In the genomic region with DNA sequence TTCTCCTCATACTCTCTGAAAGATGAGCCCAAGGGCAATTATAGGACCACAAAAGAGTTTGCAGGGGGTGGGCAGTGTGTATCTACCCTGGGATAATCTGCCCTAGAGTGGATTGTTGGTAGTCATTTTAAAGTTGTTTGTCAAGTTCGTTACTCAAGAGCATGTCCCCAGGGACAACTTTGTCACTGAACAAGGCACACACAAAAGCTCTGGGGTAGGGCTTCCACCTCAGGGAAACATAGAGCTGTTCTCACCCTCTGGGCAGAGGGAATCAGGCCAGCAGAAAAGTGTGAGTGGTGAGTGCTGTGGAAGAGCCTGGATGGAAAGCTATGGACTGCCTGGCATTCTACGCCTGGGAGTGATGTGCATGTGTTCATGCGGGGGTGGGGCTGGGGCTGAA, we compare ENCODE assay signal across 30 cellular contexts. TPM values are rescaled to one million over a fixed set of nuclear protein-coding genes. Genes with fewer than 3 reads are reported as not detected.
DNase-seq lines count a peak whose midpoint lies in the region; ATAC-seq and TF ChIP-seq lines count a peak whose summit lies in the region.
"Had no signal": no experiment of that assay in that cellular context is flagged by ENCODE, and none has a peak within 500 bp of the region (broad histone marks: within the 10 kb centered on the region; RNA-seq: fewer than 3 reads in every experiment).

No MANE protein-coding gene starts in this region.

- no peaks in the 10 kb centered on the region for H3K79me2 ChIP-seq in MM.1S (ENCODE audit: low read length)
- no peaks in the 10 kb centered on the region for H3K79me2 ChIP-seq in neural progenitor cell (ENCODE audit: low read depth)

- H3K36me3 ChIP-seq in MM.1S (replicated peaks; ENCODE audit: insufficient read depth, low read length) (no peaks in the 10 kb centered on the region), neural progenitor cell (no peaks in the 10 kb centered on the region)
- H3K36me3 ChIP-seq: adrenal gland, thoracic aorta, uterus had no signal

- H3K4me1 Mint-ChIP-seq in neural progenitor cell, result peaks cover 46% of the 10 kb centered on the region
- H3K4me1 Mint-ChIP-seq in activated T-helper 1 cell treated with anti-CD3 and anti-CD28 coated beads, Interleukin-12 subunit alpha, Interleukin-12 subunit beta, Interleukin-2, Interleukin-4 antibody, amounts not matched to agents 30 ng/mL and 10 ng/mL and 1 ng/mL, durations not matched to agents 14 hours and 24 hours and 36 hours (ENCODE audit: low read depth), result peaks cover 19% of the 10 kb centered on the region
- H3K4me1 Mint-ChIP-seq in activated naive CD8-positive, alpha-beta T cell treated with anti-CD3 and anti-CD28 coated beads, Interleukin-2, amount 50 U/mL, for 24 hours, result peaks cover 16% of the 10 kb centered on the region

- DNase-seq in NCI-H1436 (lab: John Stamatoyannopoulos, UW) (peak; percentile 53), NCI-H1436 treated with DMSO at 0.1 percent for 48 hours (lab: John Stamatoyannopoulos, UW) (no peak), MM.1S (no peak), NCI-H748 (lab: John Stamatoyannopoulos, UW; ENCODE audit: unreplicated experiment) (peak; percentile 93), neural progenitor cell (ENCODE audit: low spot score) (no peak)
- DNase-seq in activated T-helper 1 cell treated with anti-CD3 and anti-CD28 coated beads, Interleukin-12 subunit alpha, Interleukin-12 subunit beta, Interleukin-2, Interleukin-4 antibody, amounts not matched to agents 30 ng/mL and 10 ng/mL and 1 ng/mL, durations not matched to agents 14 hours and 24 hours and 36 hours (ENCODE audit: low spot score), result no peak
- no peak for DNase-seq in stimulated activated naive CD4-positive, alpha-beta T cell treated with Interleukin-2 at 50 U/mL for 16 hours (lab: John Stamatoyannopoulos, UW)
- DNase-seq in activated naive CD8-positive, alpha-beta T cell treated with anti-CD3 and anti-CD28 coated beads, Interleukin-2, amount 50 U/mL, for 24 hours, result no peak
- DNase-seq: 8988T; activated CD4-positive, alpha-beta T cell treated with anti-CD3 and anti-CD28 coated beads, Interleukin-2, amount 10 ng/mL, durations not matched to agents 7 days and 5 days; activated naive CD4-positive, alpha-beta T cell; activated T-cell treated with anti-CD3 and anti-CD28 coated beads, Interleukin-2, amount 50 U/mL, for 24 hours; adrenal gland; body of pancreas; CD8-positive, alpha-beta T cell; cerebellar nuclear complex; dorsolateral prefrontal cortex; GF-D8; H7; left ventricle myocardium superior; midbrain; naive thymus-derived CD8-positive, alpha-beta T cell; NCI-H1105 treated with DMSO at 0.1 percent for 48 hours; NCI-H446; NK-92 treated with Interleukin-12 subunit alpha and Interleukin-12 subunit beta, amount 100 ng/mL, for 24 hours; SHP77 treated with DMSO at 0.1 percent for 48 hours; T-helper 9 cell; uterus had no signal

- intact Hi-C loops in activated T-helper 1 cell treated with anti-CD3 and anti-CD28 coated beads, Interleukin-12 subunit alpha, Interleukin-12 subunit beta, Interleukin-2, Interleukin-4 antibody, amounts not matched to agents 30 ng/mL and 10 ng/mL and 1 ng/mL, durations not matched to agents 14 hours and 24 hours and 36 hours (cut with micrococcal nuclease), result no loop called here

- no peaks in the 10 kb centered on the region for H3K9me3 ChIP-seq in MM.1S (replicated peaks; ENCODE audit: insufficient read depth, low read length)
- H3K9me3 ChIP-seq in neural progenitor cell (ENCODE audit: low read depth), result no peaks in the 10 kb centered on the region
- H3K9me3 ChIP-seq: adrenal gland, body of pancreas, thoracic aorta, uterus had no signal

- peak overlapping the region; percentile 32 for H3K27ac Mint-ChIP-seq in neural progenitor cell
- no peak overlapping the region for H3K27ac Mint-ChIP-seq in activated T-helper 1 cell treated with anti-CD3 and anti-CD28 coated beads, Interleukin-12 subunit alpha, Interleukin-12 subunit beta, Interleukin-2, Interleukin-4 antibody, amounts not matched to agents 30 ng/mL and 10 ng/mL and 1 ng/mL, durations not matched to agents 14 hours and 24 hours and 36 hours
- H3K27ac Mint-ChIP-seq in activated naive CD8-positive, alpha-beta T cell treated with anti-CD3 and anti-CD28 coated beads, Interleukin-2, amount 50 U/mL, for 24 hours, result no peak overlapping the region
- H3K27ac Mint-ChIP-seq: activated CD4-positive, alpha-beta T cell treated with anti-CD3 and anti-CD28 coated beads, Interleukin-2, amount 10 ng/mL, durations not matched to agents 7 days and 5 days; activated T-cell treated with anti-CD3 and anti-CD28 coated beads, Interleukin-2, amount 50 U/mL, for 24 hours; CD8-positive, alpha-beta T cell; stimulated activated naive CD8-positive, alpha-beta T cell treated with anti-CD3 and anti-CD28 coated beads, Interleukin-15, Interleukin-2, amounts not matched to agents 100 ng/mL and 50 ng/mL, for 24 hours had no signal

- no peaks in the 10 kb centered on the region for H3K27me3 ChIP-seq in MM.1S (replicated peaks; ENCODE audit: insufficient read depth, low read length)
- H3K27me3 ChIP-seq in neural progenitor cell, result peaks cover 13% of the 10 kb centered on the region
- H3K27me3 ChIP-seq: adrenal gland, body of pancreas, uterus had no signal

- TF ChIP-seq CTCF in MM.1S (IDR thresholded peaks at IDR 0.05; ENCODE audit: low read length) (no peak), neural progenitor cell (IDR thresholded peaks at IDR 0.05) (no peak)

- no peak for ATAC-seq in activated naive CD8-positive, alpha-beta T cell treated with anti-CD3 and anti-CD28 coated beads, Interleukin-2, amount 50 U/mL, for 24 hours
- ATAC-seq: body of pancreas; CD8-positive, alpha-beta T cell; left ventricle myocardium superior had no signal

- H3K9ac ChIP-seq in MM.1S (ENCODE audit: low read length), result no peak overlapping the region
- no peak overlapping the region for H3K9ac ChIP-seq in neural progenitor cell

- no peaks in the 10 kb centered on the region for H3K36me3 Mint-ChIP-seq in neural progenitor cell
- H3K36me3 Mint-ChIP-seq in activated T-helper 1 cell treated with anti-CD3 and anti-CD28 coated beads, Interleukin-12 subunit alpha, Interleukin-12 subunit beta, Interleukin-2, Interleukin-4 antibody, amounts not matched to agents 30 ng/mL and 10 ng/mL and 1 ng/mL, durations not matched to agents 14 hours and 24 hours and 36 hours (ENCODE audit: low read depth), result peaks cover 2% of the 10 kb centered on the region
- no peaks in the 10 kb centered on the region for H3K36me3 Mint-ChIP-seq in activated naive CD8-positive, alpha-beta T cell treated with anti-CD3 and anti-CD28 coated beads, Interleukin-2, amount 50 U/mL, for 24 hours (ENCODE audit: low read depth)

- H3K27me3 Mint-ChIP-seq in neural progenitor cell (ENCODE audit: insufficient read depth, low read depth), result peaks cover 4% of the 10 kb centered on the region
- H3K27me3 Mint-ChIP-seq in activated T-helper 1 cell treated with anti-CD3 and anti-CD28 coated beads, Interleukin-12 subunit alpha, Interleukin-12 subunit beta, Interleukin-2, Interleukin-4 antibody, amounts not matched to agents 30 ng/mL and 10 ng/mL and 1 ng/mL, durations not matched to agents 14 hours and 24 hours and 36 hours (ENCODE audit: insufficient read depth), result no peaks in the 10 kb centered on the region
- H3K27me3 Mint-ChIP-seq in activated naive CD8-positive, alpha-beta T cell treated with anti-CD3 and anti-CD28 coated beads, Interleukin-2, amount 50 U/mL, for 24 hours, result no peaks in the 10 kb centered on the region
- H3K27me3 Mint-ChIP-seq: activated CD4-positive, alpha-beta T cell treated with anti-CD3 and anti-CD28 coated beads, Interleukin-2, amount 10 ng/mL, durations not matched to agents 7 days and 5 days; activated T-cell treated with anti-CD3 and anti-CD28 coated beads, Interleukin-2, amount 50 U/mL, for 24 hours; naive thymus-derived CD8-positive, alpha-beta T cell; stimulated activated naive CD8-positive, alpha-beta T cell treated with anti-CD3 and anti-CD28 coated beads, Interleukin-15, Interleukin-2, amounts not matched to agents 100 ng/mL and 50 ng/mL, for 24 hours had no signal

- H3K27ac ChIP-seq in MM.1S (ENCODE audit: low read length) (peak overlapping the region; percentile 83; the same call in 1 of the 2 replicates), neural progenitor cell (no peak overlapping the region)
- H3K27ac ChIP-seq: adrenal gland, body of pancreas, dorsolateral prefrontal cortex, thoracic aorta, uterus had no signal

- H2AFZ ChIP-seq in MM.1S (ENCODE audit: low read length) (0 out of 2 replicates have a peak overlapping the region, but pooled peaks have one; percentile 79), neural progenitor cell (replicated peaks) (no peak overlapping the region)

- H3F3A ChIP-seq in MM.1S (ENCODE audit: insufficient read depth, low read length), result peaks cover 12% of the 10 kb centered on the region
- H3F3A ChIP-seq in neural progenitor cell (ENCODE audit: low read depth), result no peaks in the 10 kb centered on the region

- H3K4me3 ChIP-seq in MM.1S (ENCODE audit: low read length), result no peak overlapping the region
- H3K4me3 ChIP-seq in neural progenitor cell, result no peak overlapping the region
- H3K4me3 ChIP-seq: adrenal gland, body of pancreas, dorsolateral prefrontal cortex, thoracic aorta, uterus had no signal

- peaks cover 2% of the 10 kb centered on the region for H3K9me3 Mint-ChIP-seq in neural progenitor cell
- no peaks in the 10 kb centered on the region for H3K9me3 Mint-ChIP-seq in activated T-helper 1 cell treated with anti-CD3 and anti-CD28 coated beads, Interleukin-12 subunit alpha, Interleukin-12 subunit beta, Interleukin-2, Interleukin-4 antibody, amounts not matched to agents 30 ng/mL and 10 ng/mL and 1 ng/mL, durations not matched to agents 14 hours and 24 hours and 36 hours
- H3K9me3 Mint-ChIP-seq in activated naive CD8-positive, alpha-beta T cell treated with anti-CD3 and anti-CD28 coated beads, Interleukin-2, amount 50 U/mL, for 24 hours, result no peaks in the 10 kb centered on the region
- H3K9me3 Mint-ChIP-seq: activated CD4-positive, alpha-beta T cell treated with anti-CD3 and anti-CD28 coated beads, Interleukin-2, amount 10 ng/mL, durations not matched to agents 7 days and 5 days; activated T-cell treated with anti-CD3 and anti-CD28 coated beads, Interleukin-2, amount 50 U/mL, for 24 hours; CD8-positive, alpha-beta T cell; naive thymus-derived CD8-positive, alpha-beta T cell; stimulated activated naive CD8-positive, alpha-beta T cell treated with anti-CD3 and anti-CD28 coated beads, Interleukin-15, Interleukin-2, amounts not matched to agents 100 ng/mL and 50 ng/mL, for 24 hours had no signal

- no peak overlapping the region for H3K4me3 Mint-ChIP-seq in neural progenitor cell
- H3K4me3 Mint-ChIP-seq in activated T-helper 1 cell treated with anti-CD3 and anti-CD28 coated beads, Interleukin-12 subunit alpha, Interleukin-12 subunit beta, Interleukin-2, Interleukin-4 antibody, amounts not matched to agents 30 ng/mL and 10 ng/mL and 1 ng/mL, durations not matched to agents 14 hours and 24 hours and 36 hours, result no peak overlapping the region
- H3K4me3 Mint-ChIP-seq in activated naive CD8-positive, alpha-beta T cell treated with anti-CD3 and anti-CD28 coated beads, Interleukin-2, amount 50 U/mL, for 24 hours, result no peak overlapping the region
- H3K4me3 Mint-ChIP-seq: activated CD4-positive, alpha-beta T cell treated with anti-CD3 and anti-CD28 coated beads, Interleukin-2, amount 10 ng/mL, durations not matched to agents 7 days and 5 days; activated T-cell treated with anti-CD3 and anti-CD28 coated beads, Interleukin-2, amount 50 U/mL, for 24 hours; CD8-positive, alpha-beta T cell; naive thymus-derived CD8-positive, alpha-beta T cell; stimulated activated naive CD8-positive, alpha-beta T cell treated with anti-CD3 and anti-CD28 coated beads, Interleukin-15, Interleukin-2, amounts not matched to agents 100 ng/mL and 50 ng/mL, for 24 hours had no signal

- H3K4me2 ChIP-seq in MM.1S (ENCODE audit: low read depth, low read length), result no peak overlapping the region
- H3K4me2 ChIP-seq in neural progenitor cell, result no peak overlapping the region

- H3K4me1 ChIP-seq in MM.1S (ENCODE audit: low read length) (peaks cover 31% of the 10 kb centered on the region), neural progenitor cell (peaks cover 29% of the 10 kb centered on the region)
- H3K4me1 ChIP-seq: adrenal gland, body of pancreas had no signal

- H4K20me1 ChIP-seq in MM.1S (ENCODE audit: insufficient read depth, low read length) (no peaks in the 10 kb centered on the region), neural progenitor cell (ENCODE audit: low read depth) (no peaks in the 10 kb centered on the region)

- no peaks in the 10 kb centered on the region for H3K9me2 ChIP-seq in MM.1S (replicated peaks; ENCODE audit: insufficient read depth, low read length)

RNA-seq across cellular contexts. Expression of gene LEF1, which starts 23.3 kb away (rescaled TPM):
- 15.0 and 19.4 TPM in 2 replicates for total RNA-seq in neural progenitor cell (ENCODE audit: low replicate concordance)
- 133 and 139 TPM in 2 replicates for total RNA-seq in activated T-helper 1 cell treated with anti-CD3 and anti-CD28 coated beads, Interleukin-12 subunit alpha, Interleukin-12 subunit beta, Interleukin-2, Interleukin-4 antibody, amounts not matched to agents 30 ng/mL and 10 ng/mL and 1 ng/mL, durations not matched to agents 14 hours and 24 hours and 36 hours

Comparison
In these comparisons a context has a peak if more than half of its experiments do, and no peak if none do; other contexts are left out.
1. DNase-seq: peak in NCI-H1436 (single experiment) and NCI-H748 (single experiment); none in NCI-H1436 treated with DMSO at 0.1 percent for 48 hours (single experiment), MM.1S (single experiment), neural progenitor cell (single experiment), activated T-helper 1 cell treated with anti-CD3 and anti-CD28 coated beads, Interleukin-12 subunit alpha, Interleukin-12 subunit beta, Interleukin-2, Interleukin-4 antibody, amounts not matched to agents 30 ng/mL and 10 ng/mL and 1 ng/mL, durations not matched to agents 14 hours and 24 hours and 36 hours (single experiment), stimulated activated naive CD4-positive, alpha-beta T cell treated with Interleukin-2 at 50 U/mL for 16 hours (single experiment) and activated naive CD8-positive, alpha-beta T cell treated with anti-CD3 and anti-CD28 coated beads, Interleukin-2, amount 50 U/mL, for 24 hours (single experiment).